Comparison of ENCODE assay signal across 2 cellular contexts in genomic region chr9:34588671-34589370, GRCh38.
TF ChIP-seq lines count a peak whose summit lies in the region.

No MANE protein-coding gene starts in this region.

TF ChIP-seq in SK-N-SH, 30 proteins besides CTCF, POLR2A, EP300 and RAD21:
- TF ChIP-seq FOSL2 (IDR thresholded peaks at IDR 0.05; ENCODE audit: borderline replicate concordance, low read depth): no peak
- TF ChIP-seq FOXM1 (IDR thresholded peaks at IDR 0.05; ENCODE audit: low read depth): no peak
- peak; percentile 12 for TF ChIP-seq CHD2 (IDR thresholded peaks at IDR 0.05; ENCODE audit: low read length, partially characterized antibody)
- no peak for TF ChIP-seq TEAD4 (IDR thresholded peaks at IDR 0.05; ENCODE audit: borderline replicate concordance, insufficient read depth)
- peak; percentile 78 for TF ChIP-seq MXI1 (IDR thresholded peaks at IDR 0.05; ENCODE audit: low read depth, low read length)
- no peak for TF ChIP-seq RXRA (IDR thresholded peaks at IDR 0.05; ENCODE audit: borderline replicate concordance, low read depth)
- TF ChIP-seq REST (IDR thresholded peaks at IDR 0.05; ENCODE audit: low read depth, low read length): no peak

TF ChIP-seq in SK-N-SH treated with all-trans-retinoic acid at 6 μM for 48 hours, 23 proteins besides CTCF, POLR2A, EP300 and RAD21:
- TF ChIP-seq ESRRG (CRISPR knock-in tag; IDR thresholded peaks at IDR 0.05) (no peak), GLIS3 (CRISPR knock-in tag; IDR thresholded peaks at IDR 0.05) (no peak), SNAI2 (CRISPR knock-in tag; IDR thresholded peaks at IDR 0.05) (no peak), TSHZ2 (CRISPR knock-in tag; IDR thresholded peaks at IDR 0.05) (no peak)
